In the genomic region with DNA sequence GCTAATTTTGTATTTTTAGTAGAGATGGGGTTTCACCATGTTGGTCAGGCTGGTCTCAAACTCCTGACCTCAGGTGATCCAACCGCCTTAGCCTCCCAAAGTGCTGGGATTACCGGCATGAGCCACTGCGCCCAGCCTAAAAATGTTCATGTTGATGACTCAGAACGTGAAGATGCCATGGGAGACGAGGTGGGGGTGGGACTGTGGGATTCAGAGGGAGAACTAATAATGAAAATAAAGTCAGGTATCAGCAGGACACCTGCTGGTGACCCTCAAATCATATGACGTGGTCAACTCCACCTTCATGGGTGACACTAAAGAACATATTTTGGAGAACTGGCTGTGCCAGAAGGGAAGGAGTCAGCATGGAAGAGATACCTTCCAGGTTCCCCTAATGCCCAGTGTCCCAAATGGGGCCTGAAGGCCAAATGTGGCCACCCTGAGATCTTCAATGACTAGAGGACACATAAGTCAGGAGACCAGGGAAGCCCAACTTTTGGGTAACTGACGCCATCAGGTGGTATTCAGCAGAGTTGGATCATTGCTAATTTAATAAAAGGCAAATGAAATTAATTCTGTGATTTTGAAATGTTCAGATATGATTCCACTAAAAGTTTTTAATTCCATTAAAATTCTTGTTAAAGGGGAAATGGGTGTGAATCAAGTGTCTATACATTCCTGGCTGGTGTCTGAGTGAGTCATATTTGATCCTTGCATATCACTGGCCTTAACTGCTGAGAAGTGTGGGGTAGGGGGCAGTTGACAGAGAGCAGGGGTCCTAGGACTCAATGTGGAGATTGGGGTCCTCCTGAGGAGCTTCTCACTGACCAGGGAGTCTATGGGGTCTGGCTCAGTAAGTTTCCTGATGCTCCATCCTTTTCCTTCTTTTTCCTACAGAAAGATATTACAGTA, we compare ENCODE assay signal across 1 cellular context.
TF ChIP-seq lines count a peak whose summit lies in the region.

No MANE protein-coding gene starts in this region.

TF ChIP-seq in HCT116, 20 proteins besides CTCF, POLR2A, EP300 and RAD21 (continued from another document):
- TF ChIP-seq, protein P1, sequence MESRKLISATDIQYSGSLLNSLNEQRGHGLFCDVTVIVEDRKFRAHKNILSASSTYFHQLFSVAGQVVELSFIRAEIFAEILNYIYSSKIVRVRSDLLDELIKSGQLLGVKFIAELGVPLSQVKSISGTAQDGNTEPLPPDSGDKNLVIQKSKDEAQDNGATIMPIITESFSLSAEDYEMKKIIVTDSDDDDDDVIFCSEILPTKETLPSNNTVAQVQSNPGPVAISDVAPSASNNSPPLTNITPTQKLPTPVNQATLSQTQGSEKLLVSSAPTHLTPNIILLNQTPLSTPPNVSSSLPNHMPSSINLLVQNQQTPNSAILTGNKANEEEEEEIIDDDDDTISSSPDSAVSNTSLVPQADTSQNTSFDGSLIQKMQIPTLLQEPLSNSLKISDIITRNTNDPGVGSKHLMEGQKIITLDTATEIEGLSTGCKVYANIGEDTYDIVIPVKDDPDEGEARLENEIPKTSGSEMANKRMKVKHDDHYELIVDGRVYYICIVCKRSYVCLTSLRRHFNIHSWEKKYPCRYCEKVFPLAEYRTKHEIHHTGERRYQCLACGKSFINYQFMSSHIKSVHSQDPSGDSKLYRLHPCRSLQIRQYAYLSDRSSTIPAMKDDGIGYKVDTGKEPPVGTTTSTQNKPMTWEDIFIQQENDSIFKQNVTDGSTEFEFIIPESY (IDR thresholded peaks at IDR 0.05; ENCODE audit: extremely low read depth, insufficient replicate concordance, low read length), result no peak
- TF ChIP-seq ELF1 (IDR thresholded peaks at IDR 0.05; ENCODE audit: borderline replicate concordance, low read depth) (no peak), TCF7L2 (IDR thresholded peaks at IDR 0.05; ENCODE audit: borderline replicate concordance, extremely low read depth, insufficient read depth, insufficient read length) (no peak), SP1 (IDR thresholded peaks at IDR 0.05; ENCODE audit: low read depth) (no peak), ZFX (IDR thresholded peaks at IDR 0.05) (no peak), EGR1 (IDR thresholded peaks at IDR 0.05; ENCODE audit: low read depth) (no peak), SIN3A (IDR thresholded peaks at IDR 0.05; ENCODE audit: low read depth) (no peak), CBX3 (IDR thresholded peaks at IDR 0.05; ENCODE audit: low read depth) (no peak), EZH2phosphoT487 (IDR thresholded peaks at IDR 0.05; ENCODE audit: borderline replicate concordance) (no peak), EZH2 (IDR thresholded peaks at IDR 0.05) (no peak), YY1 (IDR thresholded peaks at IDR 0.05; ENCODE audit: extremely low read depth, insufficient replicate concordance, low read depth, low read length) (no peak)
TF ChIP-seq in HCT116: peak in this region for 0.
